In the genomic region with DNA sequence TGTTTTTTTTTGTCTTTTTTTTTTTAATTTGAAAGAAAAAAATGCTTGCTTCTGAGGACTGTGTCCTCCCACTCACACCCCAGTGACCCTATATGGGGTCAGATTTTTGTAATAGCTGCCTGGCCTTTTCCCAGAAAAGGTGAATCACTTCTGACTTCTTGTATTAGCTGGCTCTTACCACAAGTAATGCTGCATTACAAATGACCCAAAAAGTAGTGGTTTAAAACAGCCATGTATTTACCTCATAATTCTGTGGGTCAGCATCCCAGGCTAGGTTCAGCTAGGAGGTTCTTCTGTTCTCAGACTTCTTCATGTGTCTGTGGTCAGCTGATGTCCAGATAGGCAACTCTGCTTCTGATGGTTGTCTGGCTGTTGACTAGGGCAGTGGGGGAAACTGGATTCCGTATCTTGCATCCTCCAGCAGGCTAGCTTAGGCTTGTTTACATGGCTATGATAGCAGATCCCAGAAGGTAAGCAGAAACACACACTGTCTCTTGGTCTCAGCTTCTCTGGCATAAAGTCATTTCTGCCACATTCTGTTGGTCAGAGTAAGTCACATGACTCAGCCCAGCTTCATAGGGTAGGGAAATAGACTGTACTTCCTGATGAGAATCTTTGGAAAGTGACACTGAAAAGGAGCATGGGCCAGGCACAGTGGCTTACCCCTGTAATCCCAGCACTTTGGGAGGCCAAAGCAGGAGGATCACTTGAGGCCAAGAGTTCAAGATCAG, we compare ENCODE assay signal across 24 cellular contexts. TPM values are rescaled to one million over a fixed set of nuclear protein-coding genes. Genes with fewer than 3 reads are reported as not detected.
DNase-seq lines count a peak whose midpoint lies in the region; ATAC-seq, FAIRE-seq and TF ChIP-seq lines count a peak whose summit lies in the region.
"Had no signal": no experiment of that assay in that cellular context is flagged by ENCODE, and none has a peak within 500 bp of the region (broad histone marks: within the 10 kb centered on the region; RNA-seq: fewer than 3 reads in every experiment).

No MANE protein-coding gene starts in this region.

- H3K79me2 ChIP-seq in keratinocyte (ENCODE audit: control insufficient read depth, insufficient read depth, low read length) = no peaks in the 10 kb centered on the region

- in situ Hi-C loops in ACHN (cut with HindIII; ENCODE audit: low pct_ligation_motif_present, low pct_unique_long_range_greater_than_20kb, low sequenced_read_pairs) = no loop called here

- TF ChIP-seq CTCF in bronchial epithelial cell (IDR thresholded peaks at IDR 0.05; ENCODE audit: insufficient read depth, low read length, severe bottlenecking) (no peak), keratinocyte (optimal IDR thresholded peaks at IDR 0.05 in 1 of 3, IDR thresholded peaks at IDR 0.05 in 1 of 3, conservative IDR thresholded peaks at IDR 0.05 in 1 of 3; ENCODE audit: extremely low read depth in 1 of 3, insufficient read depth in 2 of 3, low read length in 3 of 3) (no peak)

- H3K27me3 ChIP-seq in bronchial epithelial cell (ENCODE audit: control insufficient read depth, insufficient read depth, low read length) (peaks cover 1% of the 10 kb centered on the region), keratinocyte (ENCODE audit: control insufficient read depth, extremely low read depth, insufficient read depth, low read length) (peaks cover 8% of the 10 kb centered on the region)
- H3K27me3 ChIP-seq: tibial artery had no signal

- no peak overlapping the region for H3K27ac Mint-ChIP-seq in activated CD8-positive, alpha-beta memory T cell treated with anti-CD3 and anti-CD28 coated beads, Interleukin-2, amount 10 ng/mL, durations not matched to agents 7 days and 5 days
- H3K27ac Mint-ChIP-seq: stimulated activated naive B cell treated with anti-CD40 and anti-IgM and Interleukin-4, amounts not matched to agents 10 μg/mL and 1 μg/mL and 100 μg/mL, for 72 hours; T-helper 2 cell treated with Interferon-gamma antibody and Interleukin-4, amounts not matched to agents 5 μg/mL and 100 μg/mL, for 36 hours had no signal

- dilution Hi-C loops in keratinocyte (cut with MboI; ENCODE audit: extremely low pct_ligation_motif_present, low sequenced_read_pairs) = no loop called here

- DNase-seq in ACHN (peak; percentile 44), NCI-H226 (peak; percentile 17), bronchial epithelial cell (ENCODE audit: low read depth) (peak; percentile 69), keratinocyte (ENCODE audit: low read depth, low spot score) (no peak), DMS79 treated with DMSO at 0.1 percent for 48 hours (lab: John Stamatoyannopoulos, UW) (no peak), C1 segment of cervical spinal cord (lab: John Stamatoyannopoulos, UW) (no peak)
- no peak for DNase-seq in activated CD8-positive, alpha-beta memory T cell treated with anti-CD3 and anti-CD28 coated beads, Interleukin-2, amount 10 ng/mL, durations not matched to agents 7 days and 5 days
- DNase-seq: activated CD4-positive, alpha-beta T cell treated with anti-CD3 and anti-CD28 coated beads for 1 hour; CD4-positive, CD25-positive, alpha-beta regulatory T cell; DND-41; effector memory CD4-positive, alpha-beta T cell; H9; left cardiac atrium; NCI-H1417; NCI-H2171; NCI-H748 treated with DMSO at 0.1 percent for 48 hours; stimulated activated naive B cell treated with anti-CD40 and anti-IgM and Interleukin-4, amounts not matched to agents 10 μg/mL and 1 μg/mL and 100 μg/mL, for 72 hours; tibial artery had no signal

- no peak overlapping the region for H3K4me3 Mint-ChIP-seq in activated CD8-positive, alpha-beta memory T cell treated with anti-CD3 and anti-CD28 coated beads, Interleukin-2, amount 10 ng/mL, durations not matched to agents 7 days and 5 days
- H3K4me3 Mint-ChIP-seq: CD4-positive, CD25-positive, alpha-beta regulatory T cell; central memory CD8-positive, alpha-beta T cell; H9; stimulated activated naive B cell treated with anti-CD40 and anti-IgM and Interleukin-4, amounts not matched to agents 10 μg/mL and 1 μg/mL and 100 μg/mL, for 72 hours; T-helper 2 cell treated with Interferon-gamma antibody and Interleukin-4, amounts not matched to agents 5 μg/mL and 100 μg/mL, for 36 hours had no signal

- H3K27ac ChIP-seq in keratinocyte (ENCODE audit: control insufficient read depth, insufficient read depth, low read length) = no peak overlapping the region
- H3K27ac ChIP-seq: KMS-11, tibial artery had no signal

- no peak for ATAC-seq in activated CD8-positive, alpha-beta memory T cell treated with anti-CD3 and anti-CD28 coated beads, Interleukin-2, amount 10 ng/mL, durations not matched to agents 7 days and 5 days
- ATAC-seq in HG02571 (IDR thresholded peaks at IDR 0.05; ENCODE audit: unreplicated experiment) = no peak

- no peak overlapping the region for H3K9ac ChIP-seq in keratinocyte (ENCODE audit: control insufficient read depth, extremely low read depth, insufficient read depth, low read length)
- H3K9ac ChIP-seq: KMS-11 had no signal

- no peaks in the 10 kb centered on the region for H3K9me3 ChIP-seq in keratinocyte (ENCODE audit: control insufficient read depth, low read depth, low read length)
- H3K9me3 ChIP-seq: tibial artery had no signal

- CTCF ChIA-PET in activated CD8-positive, alpha-beta memory T cell treated with anti-CD3 and anti-CD28 coated beads, Interleukin-2, amount 10 ng/mL, durations not matched to agents 7 days and 5 days (lab: Charles Lee) = interaction anchor here (0.9 to 1.7 kb wide), 5 partner anchors 9 to 134 kb away, joined by 3 to 4 read pairs (median 3); no protein-coding TSS in a partner anchor

- no peaks in the 10 kb centered on the region for H3K9me1 ChIP-seq in keratinocyte (ENCODE audit: control insufficient read depth, extremely low read depth, insufficient read depth, low read length)

- H3K36me3 Mint-ChIP-seq in activated CD8-positive, alpha-beta memory T cell treated with anti-CD3 and anti-CD28 coated beads, Interleukin-2, amount 10 ng/mL, durations not matched to agents 7 days and 5 days = no peaks in the 10 kb centered on the region
- H3K36me3 Mint-ChIP-seq: CD4-positive, CD25-positive, alpha-beta regulatory T cell; stimulated activated naive B cell treated with anti-CD40 and anti-IgM and Interleukin-4, amounts not matched to agents 10 μg/mL and 1 μg/mL and 100 μg/mL, for 72 hours had no signal

- peaks cover 20% of the 10 kb centered on the region for H3K27me3 Mint-ChIP-seq in activated CD8-positive, alpha-beta memory T cell treated with anti-CD3 and anti-CD28 coated beads, Interleukin-2, amount 10 ng/mL, durations not matched to agents 7 days and 5 days

- no peaks in the 10 kb centered on the region for H3K4me1 ChIP-seq in keratinocyte (ENCODE audit: control insufficient read depth, extremely low read depth, insufficient read depth, low read length)
- H3K4me1 ChIP-seq: tibial artery had no signal

- H3K4me3 ChIP-seq in bronchial epithelial cell (ENCODE audit: low read depth, low read length) = no peak overlapping the region
- H3K4me3 ChIP-seq in keratinocyte (ENCODE audit: control insufficient read depth in 2 of 3, extremely low read depth in 1 of 3, insufficient read depth in 2 of 3, low read depth in 1 of 3, low read length in 3 of 3) = no peak overlapping the region
- H3K4me3 ChIP-seq: tibial artery had no signal

- no peaks in the 10 kb centered on the region for H3K36me3 ChIP-seq in bronchial epithelial cell (ENCODE audit: control insufficient read depth, insufficient read depth, low read length)
- no peaks in the 10 kb centered on the region for H3K36me3 ChIP-seq in keratinocyte (ENCODE audit: control insufficient read depth in 2 of 2, extremely low read depth in 1 of 2, insufficient read depth in 2 of 2, low read length in 2 of 2)

- H3K9me3 Mint-ChIP-seq in activated CD8-positive, alpha-beta memory T cell treated with anti-CD3 and anti-CD28 coated beads, Interleukin-2, amount 10 ng/mL, durations not matched to agents 7 days and 5 days (ENCODE audit: low read depth) = no peaks in the 10 kb centered on the region
- H3K9me3 Mint-ChIP-seq: central memory CD8-positive, alpha-beta T cell; stimulated activated naive B cell treated with anti-CD40 and anti-IgM and Interleukin-4, amounts not matched to agents 10 μg/mL and 1 μg/mL and 100 μg/mL, for 72 hours had no signal

- H4K20me1 ChIP-seq in keratinocyte (ENCODE audit: control insufficient read depth, extremely low read depth, insufficient read depth, low read length) = no peaks in the 10 kb centered on the region

- H3K4me1 Mint-ChIP-seq in activated CD8-positive, alpha-beta memory T cell treated with anti-CD3 and anti-CD28 coated beads, Interleukin-2, amount 10 ng/mL, durations not matched to agents 7 days and 5 days = peaks cover 2% of the 10 kb centered on the region
- H3K4me1 Mint-ChIP-seq: CD4-positive, CD25-positive, alpha-beta regulatory T cell; central memory CD8-positive, alpha-beta T cell; stimulated activated naive B cell treated with anti-CD40 and anti-IgM and Interleukin-4, amounts not matched to agents 10 μg/mL and 1 μg/mL and 100 μg/mL, for 72 hours had no signal

- no peak overlapping the region for H2AFZ ChIP-seq in keratinocyte (ENCODE audit: control insufficient read depth, low read length)

- no peak overlapping the region for H3K4me2 ChIP-seq in keratinocyte (ENCODE audit: control insufficient read depth, extremely low read depth, insufficient read depth, low read depth, low read length)
- H3K4me2 ChIP-seq: KMS-11 had no signal

- no peak for FAIRE-seq in bronchial epithelial cell (lab: Jason Lieb, UNC)
- peak; percentile 13 for FAIRE-seq in keratinocyte (lab: Jason Lieb, UNC)
- FAIRE-seq: GM18507 had no signal

RNA-seq across cellular contexts. Expression of gene LHFPL7, which starts 19.5 kb away (rescaled TPM):
- not detected in 2 replicates for total RNA-seq in bronchial epithelial cell
- not detected in 3 replicates for polyA plus RNA-seq in keratinocyte
- polyA plus RNA-seq in keratinocyte (2011; ENCODE audit: low read depth) = not detected
- not detected in 2 replicates for polyA plus RNA-seq in keratinocyte (2011; cell fraction: cytosol; rRNA removed)
- not detected in 2 replicates for polyA plus RNA-seq in keratinocyte (2011; cell fraction: nucleus; rRNA removed)
- polyA plus RNA-seq in keratinocyte (2012; ENCODE audit: low replicate concordance) = not detected in 2 replicates
- not detected in 3 replicates for polyA minus RNA-seq in keratinocyte
- polyA minus RNA-seq in keratinocyte (2011; cell fraction: cytosol; rRNA and poly(A)+ RNA removed) = not detected
- not detected in 2 replicates for polyA minus RNA-seq in keratinocyte (2011; cell fraction: nucleus; rRNA and poly(A)+ RNA removed)
- total RNA-seq in activated CD8-positive, alpha-beta memory T cell treated with anti-CD3 and anti-CD28 coated beads, Interleukin-2, amount 10 ng/mL, durations not matched to agents 7 days and 5 days = not detected
- total RNA-seq: A673; CD4-positive, CD25-positive, alpha-beta regulatory T cell; H9; left cardiac atrium had no signal
- polyA plus RNA-seq: CD4-positive, CD25-positive, alpha-beta regulatory T cell had no signal

RNA-seq across cellular contexts. Expression of gene KIAA1671, which starts 25.5 kb away (rescaled TPM):
- 14.7 and 24.2 TPM in 2 replicates for total RNA-seq in bronchial epithelial cell
- polyA plus RNA-seq in keratinocyte = 15.3 to 17.4 TPM (median 15.4 TPM) in 3 replicates
- polyA plus RNA-seq in keratinocyte (2011; ENCODE audit: low read depth) = 10.4 TPM
- 15.3 and 19.5 TPM in 2 replicates for polyA plus RNA-seq in keratinocyte (2011; cell fraction: cytosol; rRNA removed)
- 49.4 and 50.0 TPM in 2 replicates for polyA plus RNA-seq in keratinocyte (2011; cell fraction: nucleus; rRNA removed)
- 16.1 and 19.0 TPM in 2 replicates for polyA plus RNA-seq in keratinocyte (2012; ENCODE audit: low replicate concordance)
- 36.5 to 48.2 TPM (median 39.6 TPM) in 3 replicates for polyA minus RNA-seq in keratinocyte
- 24.7 TPM for polyA minus RNA-seq in keratinocyte (2011; cell fraction: cytosol; rRNA and poly(A)+ RNA removed)
- polyA minus RNA-seq in keratinocyte (2011; cell fraction: nucleus; rRNA and poly(A)+ RNA removed) = 62.6 and 98.8 TPM in 2 replicates
- total RNA-seq in activated CD8-positive, alpha-beta memory T cell treated with anti-CD3 and anti-CD28 coated beads, Interleukin-2, amount 10 ng/mL, durations not matched to agents 7 days and 5 days = 10 to 100 TPM; 11.4 to 20.1 TPM

Comparison
In these comparisons a context has a peak if more than half of its experiments do, and no peak if none do; other contexts are left out.
1. DNase-seq: peak in ACHN (single experiment), NCI-H226 (single experiment) and bronchial epithelial cell (single experiment); none in keratinocyte (single experiment), activated CD8-positive, alpha-beta memory T cell treated with anti-CD3 and anti-CD28 coated beads, Interleukin-2, amount 10 ng/mL, durations not matched to agents 7 days and 5 days (single experiment), DMS79 treated with DMSO at 0.1 percent for 48 hours (single experiment) and C1 segment of cervical spinal cord (0 of 14).